ENCODE assay signal across 9 cellular contexts in the genomic region with DNA sequence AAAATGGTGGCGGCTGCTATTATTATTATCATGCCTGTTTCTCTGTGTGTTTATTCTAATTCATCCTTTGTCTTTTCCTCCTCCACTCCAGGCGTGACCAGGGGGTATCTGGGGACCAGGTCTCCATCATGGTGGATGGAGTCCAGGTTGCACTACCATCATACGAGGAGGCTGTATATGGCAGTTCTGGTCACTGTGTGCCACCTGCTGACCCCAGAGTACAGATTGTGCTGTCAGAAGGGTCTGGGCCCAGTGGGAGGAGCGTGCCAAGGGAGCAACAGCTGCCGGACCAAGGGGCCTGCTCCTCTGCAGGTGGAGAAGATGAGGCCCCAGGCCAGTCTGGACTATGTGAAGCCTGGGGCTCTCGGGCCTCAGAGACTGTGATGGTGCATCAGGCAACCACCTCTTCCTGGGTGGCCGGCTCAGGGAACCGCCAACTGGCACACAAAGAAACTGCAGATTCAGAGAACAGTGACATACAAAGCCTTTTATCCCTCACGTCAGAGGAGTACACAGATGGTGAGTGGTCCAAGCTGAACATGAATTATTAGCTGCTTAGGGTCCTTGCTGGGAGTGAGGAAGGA. TPM values are rescaled to one million over a fixed set of nuclear protein-coding genes. Genes with fewer than 3 reads are reported as not detected.
A peak's percentile ranks its signal among the peaks of the same experiment; 100 is the strongest.
DNase-seq lines count a peak whose midpoint lies in the region; ATAC-seq and TF ChIP-seq lines count a peak whose summit lies in the region.
"Had no signal": no experiment of that assay in that cellular context is flagged by ENCODE, and none has a peak within 500 bp of the region (broad histone marks: within the 10 kb centered on the region; RNA-seq: fewer than 3 reads in every experiment).

No MANE protein-coding gene starts in this region.

- H3K27ac ChIP-seq in parathyroid adenoma: no peak overlapping the region
- H3K27ac ChIP-seq: pancreas had no signal

- H3K9ac ChIP-seq in parathyroid adenoma: no peak overlapping the region

- peaks cover 27% of the 10 kb centered on the region for H3K36me3 Mint-ChIP-seq in brain

- no peaks in the 10 kb centered on the region for H3K27me3 ChIP-seq in parathyroid adenoma (ENCODE audit: control insufficient read depth, insufficient read depth, low read length)
- H3K27me3 ChIP-seq: pancreas had no signal

- no peak overlapping the region for H3K4me3 ChIP-seq in parathyroid adenoma (ENCODE audit: low read depth, low read length)
- H3K4me3 ChIP-seq: pancreas had no signal

- TF ChIP-seq CTCF in brain (conservative IDR thresholded peaks at IDR 0.05) (peak in 1 of 2 experiments; percentile 56), parathyroid adenoma (IDR thresholded peaks at IDR 0.05) (peak; percentile 17)

- peaks cover 4% of the 10 kb centered on the region for H3K79me2 ChIP-seq in parathyroid adenoma

- H3K4me3 Mint-ChIP-seq in brain: peak overlapping the region in 1 of 5 experiments; percentile 25

- ATAC-seq in Right ventricle myocardium superior (ENCODE audit: poor library complexity): no peak
- no peak for ATAC-seq in GM21367 (IDR thresholded peaks at IDR 0.05; ENCODE audit: unreplicated experiment)
- no peak for ATAC-seq in GM21390 (IDR thresholded peaks at IDR 0.05; ENCODE audit: unreplicated experiment)
- ATAC-seq: pancreas had no signal

- H3K36me3 ChIP-seq in parathyroid adenoma (ENCODE audit: control insufficient read depth, insufficient read depth, low read length): no peaks in the 10 kb centered on the region

- no peaks in the 10 kb centered on the region for H3K27me3 Mint-ChIP-seq in brain

- H3K9me3 ChIP-seq in parathyroid adenoma (ENCODE audit: control insufficient read depth, low read length): no peaks in the 10 kb centered on the region
- H3K9me3 ChIP-seq: pancreas had no signal

- peak overlapping the region in 4 of 5 experiments; percentile 80 to 98 (median 90) for H3K27ac Mint-ChIP-seq in brain

- H2AFZ ChIP-seq in parathyroid adenoma: no peak overlapping the region

- no peak overlapping the region for H3K4me2 ChIP-seq in parathyroid adenoma (ENCODE audit: low read length)

- intact Hi-C loops in Right ventricle myocardium superior (cut with DNase I): no loop called here

- no peaks in the 10 kb centered on the region for H3K9me3 Mint-ChIP-seq in brain

- H3K4me1 Mint-ChIP-seq in brain: peaks cover 67% of the 10 kb centered on the region

- H3K4me1 ChIP-seq in parathyroid adenoma: peaks cover 25% of the 10 kb centered on the region

- DNase-seq in NCI-H526 (lab: John Stamatoyannopoulos, UW) (peak; percentile 33 to 48), NCI-H526 treated with DMSO at 0.1 percent for 48 hours (lab: John Stamatoyannopoulos, UW) (no peak), NCI-H82 (lab: John Stamatoyannopoulos, UW) (peak; percentile 95), Right ventricle myocardium superior (no peak)

RNA-seq across cellular contexts. Expression of gene SRSF5, which starts 58.3 kb away (rescaled TPM):
- 71.5 TPM for polyA plus RNA-seq in brain (ENCODE audit: insufficient read depth, low read depth, low replicate concordance)
- total RNA-seq in Right ventricle myocardium superior: 134 TPM

Comparison
In these comparisons a context has a peak if more than half of its experiments do, and no peak if none do; other contexts are left out.
1. DNase-seq: peak in NCI-H526 (2 of 2) and NCI-H82 (single experiment); none in NCI-H526 treated with DMSO at 0.1 percent for 48 hours (single experiment) and Right ventricle myocardium superior (single experiment).